8 cellular contexts compared by ENCODE assay signal in the genomic region with DNA sequence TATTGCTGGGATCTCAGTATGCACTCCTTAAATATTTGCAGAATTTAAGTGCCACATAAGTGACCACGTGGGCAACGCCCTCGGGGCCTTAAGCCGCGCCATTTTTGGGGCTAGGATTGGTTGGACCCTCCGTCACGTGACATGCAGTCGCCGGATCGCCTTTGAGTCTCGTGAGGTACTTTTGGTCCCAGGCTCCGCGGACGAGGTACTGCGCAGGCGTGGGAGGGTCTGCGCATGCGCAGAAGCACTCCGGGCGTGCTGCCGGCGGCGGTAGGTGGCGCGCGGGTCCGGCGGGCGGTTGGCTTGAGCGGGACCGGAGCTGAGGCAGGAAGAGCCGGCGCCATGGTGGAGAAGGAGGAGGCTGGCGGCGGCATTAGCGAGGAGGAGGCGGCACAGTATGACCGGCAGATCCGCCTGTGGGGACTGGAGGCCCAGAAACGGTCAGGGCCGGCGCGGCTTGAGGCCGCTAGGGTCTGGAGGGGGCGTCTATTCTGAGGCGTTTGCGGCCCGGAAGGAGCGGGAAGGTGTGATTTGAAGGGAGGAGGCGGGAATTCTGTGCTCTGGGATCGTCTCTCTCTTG. TPM values are rescaled to one million over a fixed set of nuclear protein-coding genes. Genes with fewer than 3 reads are reported as not detected.
DNase-seq lines count a peak whose midpoint lies in the region; ATAC-seq and TF ChIP-seq lines count a peak whose summit lies in the region.

Gene SAE1, plus strand, starts transcription at position 247 of the 580 bp plus-strand sequence. Its CDS starts 96 bp downstream, at position 343.

- H3K4me1 Mint-ChIP-seq in nephron progenitor cell = peaks cover 49% of the 10 kb centered on the region
- H3K4me1 Mint-ChIP-seq in stimulated activated naive CD8-positive, alpha-beta T cell treated with anti-CD3 and anti-CD28 coated beads, Interleukin-15, amount 100 ng/mL, for 72 hours = peaks cover 59% of the 10 kb centered on the region

- H3K27ac Mint-ChIP-seq in nephron progenitor cell = peak within 1 kb of the TSS; percentile 99
- H3K27ac Mint-ChIP-seq in stimulated activated naive CD8-positive, alpha-beta T cell treated with anti-CD3 and anti-CD28 coated beads, Interleukin-15, amount 100 ng/mL, for 72 hours = peak within 1 kb of the TSS; percentile 99 to 100

- H3K36me3 Mint-ChIP-seq in nephron progenitor cell (ENCODE audit: low read depth) = peaks cover 38% of the 10 kb centered on the region

- peak within 1 kb of the TSS; percentile 90 for H3K4me3 ChIP-seq in H7 (ENCODE audit: insufficient read depth, low read depth, low read length)

- peak within 1 kb of the TSS; percentile 97 for H3K4me3 Mint-ChIP-seq in nephron progenitor cell
- H3K4me3 Mint-ChIP-seq in stimulated activated naive CD8-positive, alpha-beta T cell treated with anti-CD3 and anti-CD28 coated beads, Interleukin-15, amount 100 ng/mL, for 72 hours = peak within 1 kb of the TSS; percentile 99 to 100

- H3K27me3 Mint-ChIP-seq in nephron progenitor cell (ENCODE audit: low read depth, poor library complexity) = peaks cover 14% of the 10 kb centered on the region
- no peaks in the 10 kb centered on the region for H3K27me3 Mint-ChIP-seq in stimulated activated naive CD8-positive, alpha-beta T cell treated with anti-CD3 and anti-CD28 coated beads, Interleukin-15, amount 100 ng/mL, for 72 hours

- H3K27me3 ChIP-seq in H7 (ENCODE audit: control insufficient read depth, insufficient read depth, low read length) = no peaks in the 10 kb centered on the region

- H3K36me3 ChIP-seq in H7 (replicated peaks; ENCODE audit: control insufficient read depth, insufficient read depth, low read length) = peaks cover 1% of the 10 kb centered on the region

- no peak for TF ChIP-seq CTCF in nephron progenitor cell (IDR thresholded peaks at IDR 0.05)

- DNase-seq in ELR (ENCODE audit: low read depth) = peak; percentile 99
- DNase-seq in H7 = peak; percentile 97
- DNase-seq in M059J (ENCODE audit: low read depth) = peak; percentile 98
- DNase-seq in SHP77 (lab: John Stamatoyannopoulos, UW) = peak; percentile 98
- peak; percentile 97 for DNase-seq in activated effector memory CD4-positive, alpha-beta T cell treated with anti-CD3 and anti-CD28 coated beads, Interleukin-2, amount 50 U/mL, for 16 hours
- DNase-seq in fibroblast of the conjunctiva (ENCODE audit: low read depth) = peak; percentile 99
- peak; percentile 93 for DNase-seq in nephron progenitor cell
- DNase-seq in stimulated activated naive CD8-positive, alpha-beta T cell treated with anti-CD3 and anti-CD28 coated beads, Interleukin-15, amount 100 ng/mL, for 72 hours = peak; percentile 96 to 98

- peaks cover 17% of the 10 kb centered on the region for H3K9me3 Mint-ChIP-seq in nephron progenitor cell
- H3K9me3 Mint-ChIP-seq in stimulated activated naive CD8-positive, alpha-beta T cell treated with anti-CD3 and anti-CD28 coated beads, Interleukin-15, amount 100 ng/mL, for 72 hours = peaks cover 4 to 9% of the 10 kb centered on the region in 2 donors

- peak; percentile 91 for ATAC-seq in stimulated activated naive CD8-positive, alpha-beta T cell treated with anti-CD3 and anti-CD28 coated beads, Interleukin-15, amount 100 ng/mL, for 72 hours

RNA-seq across cellular contexts. Expression of gene SAE1, which starts in this region (rescaled TPM):
- 271 and 298 TPM in 2 replicates for total RNA-seq in H7 (2014; rRNA removed; shearing (Covaris generic))
- 238 and 270 TPM in 2 replicates for total RNA-seq in M059J (2014; rRNA removed; shearing (Covaris generic))

Comparison
In these comparisons a context has a peak if more than half of its experiments do, and no peak if none do; other contexts are left out.
1. Peak in every context shown above with its lines: DNase-seq, ATAC-seq and H3K4me3 ChIP-seq.